ENCODE assay signal across 24 cellular contexts in genomic region chr2:29189052-29189451, GRCh38.
A peak's percentile ranks its signal among the peaks of the same experiment; 100 is the strongest.
DNase-seq lines count a peak whose midpoint lies in the region; ATAC-seq, FAIRE-seq and TF ChIP-seq lines count a peak whose summit lies in the region.
"Had no signal": no experiment of that assay in that cellular context is flagged by ENCODE, and none has a peak within 500 bp of the region (broad histone marks: within the 10 kb centered on the region; RNA-seq: fewer than 3 reads in every experiment).

No MANE protein-coding gene starts in this region.

- H3K36me3 Mint-ChIP-seq in CD4-positive, CD25-positive, alpha-beta regulatory T cell = peaks cover 18% of the 10 kb centered on the region

- H3K27me3 ChIP-seq in CD4-positive, CD25-positive, alpha-beta regulatory T cell (ENCODE audit: control insufficient read depth, insufficient read depth, low read length) = no peaks in the 10 kb centered on the region
- H3K27me3 ChIP-seq in hepatocyte = no peaks in the 10 kb centered on the region
- no peaks in the 10 kb centered on the region for H3K27me3 ChIP-seq in aorta (ENCODE audit: control insufficient read depth in 1 of 2, insufficient read depth in 2 of 2, low read length in 1 of 2)
- H3K27me3 ChIP-seq: gastrocnemius medialis had no signal

- H3K79me2 ChIP-seq in hepatocyte = no peaks in the 10 kb centered on the region
- H3K79me2 ChIP-seq: parathyroid adenoma had no signal

- peaks cover 0 to 14% (median 10%) of the 10 kb centered on the region in 4 donors for H3K4me1 Mint-ChIP-seq in CD4-positive, CD25-positive, alpha-beta regulatory T cell
- H3K4me1 Mint-ChIP-seq: central memory CD8-positive, alpha-beta T cell; WTC11 had no signal

- H3K27me3 Mint-ChIP-seq in CD4-positive, CD25-positive, alpha-beta regulatory T cell = peaks cover 4% of the 10 kb centered on the region
- H3K27me3 Mint-ChIP-seq: central memory CD8-positive, alpha-beta T cell; natural killer cell treated with Interleukin-12 subunit alpha and Interleukin-12 subunit beta and Interleukin-15 and Interleukin-18, amount 100 ng/mL, for 72 hours had no signal

- no peak for TF ChIP-seq CTCF in hepatocyte (IDR thresholded peaks at IDR 0.05; ENCODE audit: poor library complexity)

- peak; percentile 89 for FAIRE-seq in GM12891 (lab: Jason Lieb, UNC)

- no peak overlapping the region for H3K4me3 Mint-ChIP-seq in CD4-positive, CD25-positive, alpha-beta regulatory T cell
- H3K4me3 Mint-ChIP-seq: central memory CD8-positive, alpha-beta T cell; natural killer cell treated with Interleukin-12 subunit alpha and Interleukin-12 subunit beta and Interleukin-15 and Interleukin-18, amount 100 ng/mL, for 72 hours; WTC11 had no signal

- ATAC-seq in CD4-positive, CD25-positive, alpha-beta regulatory T cell (ENCODE audit: low read depth in 2 of 2) = peak; percentile 72 to 85
- ATAC-seq in HG02798 (IDR thresholded peaks at IDR 0.05; ENCODE audit: poor library complexity, unreplicated experiment) (peak; percentile 64), GM21737 (IDR thresholded peaks at IDR 0.05; ENCODE audit: unreplicated experiment) (no peak), aorta (ENCODE audit: low FRiP score) (no peak)
- ATAC-seq: esophagus mucosa; gastrocnemius medialis; left cardiac atrium; natural killer cell treated with Interleukin-12 subunit alpha and Interleukin-12 subunit beta and Interleukin-15 and Interleukin-18, amount 100 ng/mL, for 72 hours; sciatic nerve; stimulated activated naive CD8-positive, alpha-beta T cell treated with anti-CD3 and anti-CD28 coated beads, Interleukin-15, Interleukin-2, amounts not matched to agents 100 U/mL and 50 U/mL, for 24 hours; WTC11 had no signal

- intact Hi-C loops in aorta (cut with DNase I) = no loop called here

- no peaks in the 10 kb centered on the region for H3K9me3 ChIP-seq in CD4-positive, CD25-positive, alpha-beta regulatory T cell (ENCODE audit: control insufficient read depth in 2 of 2, low read length in 2 of 2)
- H3K9me3 ChIP-seq in hepatocyte (ENCODE audit: low read depth) = no peaks in the 10 kb centered on the region
- no peaks in the 10 kb centered on the region for H3K9me3 ChIP-seq in aorta (ENCODE audit: control insufficient read depth, low read length)
- H3K9me3 ChIP-seq: gastrocnemius medialis had no signal

- no peaks in the 10 kb centered on the region for H4K20me1 ChIP-seq in hepatocyte (ENCODE audit: insufficient read depth, poor library complexity, severe bottlenecking)

- H3K9me3 Mint-ChIP-seq in CD4-positive, CD25-positive, alpha-beta regulatory T cell = peaks cover 0 to 5% (median 0%) of the 10 kb centered on the region in 7 donors
- H3K9me3 Mint-ChIP-seq: central memory CD8-positive, alpha-beta T cell; natural killer cell treated with Interleukin-12 subunit alpha and Interleukin-12 subunit beta and Interleukin-15 and Interleukin-18, amount 100 ng/mL, for 72 hours had no signal

- H3K9me2 ChIP-seq in hepatocyte (replicated peaks; ENCODE audit: insufficient read depth) = no peaks in the 10 kb centered on the region

- TF ChIP-seq POLR2A in GM12891 (IDR thresholded peaks at IDR 0.05; ENCODE audit: low read depth, low read length) = no peak

- no peak overlapping the region for H3K4me2 ChIP-seq in hepatocyte
- H3K4me2 ChIP-seq: KMS-11 had no signal

- no peak overlapping the region for H2AFZ ChIP-seq in hepatocyte
- H2AFZ ChIP-seq: parathyroid adenoma had no signal

- no peaks in the 10 kb centered on the region for H3K4me1 ChIP-seq in CD4-positive, CD25-positive, alpha-beta regulatory T cell (ENCODE audit: control insufficient read depth, insufficient read depth, low read length, poor library complexity, severe bottlenecking)
- H3K4me1 ChIP-seq in hepatocyte (ENCODE audit: insufficient read depth) (no peaks in the 10 kb centered on the region), aorta (ENCODE audit: control insufficient read depth in 1 of 2, insufficient read depth in 2 of 2, low read length in 2 of 2) (no peaks in the 10 kb centered on the region)
- H3K4me1 ChIP-seq: parathyroid adenoma had no signal

- H3K27ac Mint-ChIP-seq in CD4-positive, CD25-positive, alpha-beta regulatory T cell = peak overlapping the region in 1 of 3 donors; percentile 4
- H3K27ac Mint-ChIP-seq: natural killer cell treated with Interleukin-12 subunit alpha and Interleukin-12 subunit beta and Interleukin-15 and Interleukin-18, amount 100 ng/mL, for 72 hours; WTC11 had no signal

- peak overlapping the region; percentile 56 for H3K4me3 ChIP-seq in CD4-positive, CD25-positive, alpha-beta regulatory T cell (ENCODE audit: low read depth, low read length)
- H3K4me3 ChIP-seq in hepatocyte = no peak overlapping the region
- no peak overlapping the region for H3K4me3 ChIP-seq in aorta (ENCODE audit: low read length in 2 of 2)
- H3K4me3 ChIP-seq: gastrocnemius medialis had no signal

- WGBS in hepatocyte (ENCODE audit: low lambda C conversion rate, missing lambda C conversion rate) = 92% methylated on average over 5 of the region's 5 CpGs
- WGBS in aorta, 2 donors = 89 to 92% methylated on average over 5 of the region's 5 CpGs

- DNase-seq in CD4-positive, CD25-positive, alpha-beta regulatory T cell = no peak
- DNase-seq in GM12891 (ENCODE audit: insufficient read length, low spot score) = no peak
- DNase-seq in T-helper 22 cell (ENCODE audit: low read depth) = peak; percentile 19
- no peak for DNase-seq in hepatocyte (ENCODE audit: low spot score)
- DNase-seq in aorta = no peak
- DNase-seq in NCI-H748 treated with DMSO at 0.1 percent for 48 hours (lab: John Stamatoyannopoulos, UW) = no peak
- DNase-seq: amniotic stem cell; gastrocnemius medialis; left cardiac atrium; NCI-H1105; NCI-H526; OCI-M1; SHP77; stimulated activated naive CD8-positive, alpha-beta T cell treated with anti-CD3 and anti-CD28 coated beads, Interleukin-15, Interleukin-2, amounts not matched to agents 100 U/mL and 50 U/mL, for 24 hours; trophoblast cell had no signal

- peaks cover 4% of the 10 kb centered on the region for H3K36me3 ChIP-seq in CD4-positive, CD25-positive, alpha-beta regulatory T cell (ENCODE audit: control insufficient read depth, insufficient read depth, low read length)
- H3K36me3 ChIP-seq in hepatocyte (replicated peaks; ENCODE audit: insufficient read depth, low read depth) (no peaks in the 10 kb centered on the region), aorta (ENCODE audit: control insufficient read depth in 1 of 2, insufficient read depth in 2 of 2, low read length in 1 of 2) (peaks cover 0 to 4% of the 10 kb centered on the region in 2 donors)
- H3K36me3 ChIP-seq: gastrocnemius medialis had no signal

- H3K27ac ChIP-seq in CD4-positive, CD25-positive, alpha-beta regulatory T cell (ENCODE audit: insufficient read depth, low read length, poor library complexity, severe bottlenecking) = no peak overlapping the region
- no peak overlapping the region for H3K27ac ChIP-seq in hepatocyte
- no peak overlapping the region for H3K27ac ChIP-seq in aorta (ENCODE audit: low read depth in 1 of 2, low read length in 2 of 2)
- H3K27ac ChIP-seq: gastrocnemius medialis, KMS-11, parathyroid adenoma had no signal

TF ChIP-seq in GM12891, 5 proteins besides CTCF, POLR2A, EP300 and RAD21:
- no peak for TF ChIP-seq POLR2AphosphoS5 (IDR thresholded peaks at IDR 0.05; ENCODE audit: low read depth, low read length)
- no peak for TF ChIP-seq TAF1 (IDR thresholded peaks at IDR 0.05; ENCODE audit: low read depth, low read length)
- no peak for TF ChIP-seq POU2F2 (IDR thresholded peaks at IDR 0.05; ENCODE audit: low read depth, low read length)
- TF ChIP-seq PAX5 (IDR thresholded peaks at IDR 0.05; ENCODE audit: insufficient read depth, low read length, severe bottlenecking) = no peak
- no peak for TF ChIP-seq SPI1 (IDR thresholded peaks at IDR 0.05; ENCODE audit: low read depth, low read length)

Comparison
In these comparisons a context has a peak if more than half of its experiments do, and no peak if none do; other contexts are left out.
1. ATAC-seq: peak in CD4-positive, CD25-positive, alpha-beta regulatory T cell (2 of 2) and HG02798 (single experiment); none in GM21737 (single experiment) and aorta (single experiment).